Comparison of ENCODE assay signal across 9 cellular contexts in genomic region chr22:23752090-23752691, GRCh38. TPM values are rescaled to one million over a fixed set of nuclear protein-coding genes. Genes with fewer than 3 reads are reported as not detected.
A peak's percentile ranks its signal among the peaks of the same experiment; 100 is the strongest.
DNase-seq lines count a peak whose midpoint lies in the region; ATAC-seq, FAIRE-seq and TF ChIP-seq lines count a peak whose summit lies in the region.
"Had no signal": no experiment of that assay in that cellular context is flagged by ENCODE, and none has a peak within 500 bp of the region (broad histone marks: within the 10 kb centered on the region; RNA-seq: fewer than 3 reads in every experiment).

No MANE protein-coding gene starts in this region.

- FAIRE-seq in H1 (lab: Jason Lieb, UNC): no peak

- WGBS in H1 (ENCODE audit: extremely low coverage in 1 of 2, insufficient coverage in 1 of 2, insufficient read length in 1 of 2, insufficient replicate concordance in 2 of 2, low coverage in 1 of 2, low lambda C conversion rate in 2 of 2, missing lambda C conversion rate in 1 of 2), 2 experiments: 91% methylated on average over 9 of the region's 9 CpGs; no CpG with 5 or more reads in 1 of the 2 experiments

- no peak overlapping the region for H2AK5ac ChIP-seq in H1 (ENCODE audit: low read depth, low read length)

- no peak overlapping the region for H3K56ac ChIP-seq in H1 (replicated peaks; ENCODE audit: insufficient read length, low read depth, low read length)

- H3K18ac ChIP-seq in H1 (ENCODE audit: extremely low read depth, low read length): no peak overlapping the region

- CTCF ChIA-PET in activated naive CD4-positive, alpha-beta T cell treated with anti-CD3 and anti-CD28 coated beads for 36 hours (lab: Charles Lee): no interaction called here
- CTCF ChIA-PET in H1 (lab: Charles Lee; ENCODE audit: partially characterized antibody): interaction anchor here (1.3 to 2.2 kb wide), 2 partner anchors 15 to 17 kb away, joined by 5 to 6 read pairs; partner anchors contain the start of gene CHCHD10

- no peaks in the 10 kb centered on the region for H3K9me2 ChIP-seq in MM.1S (replicated peaks; ENCODE audit: insufficient read depth, low read length)

- H4K8ac ChIP-seq in H1 (ENCODE audit: extremely low read depth, insufficient read depth, low read length): no peak overlapping the region

- H2AFZ ChIP-seq in MM.1S (ENCODE audit: low read length) (no peak overlapping the region), H1 (ENCODE audit: low read length) (no peak overlapping the region)

- H3K9me3 Mint-ChIP-seq in activated naive CD4-positive, alpha-beta T cell treated with anti-CD3 and anti-CD28 coated beads for 36 hours: no peaks in the 10 kb centered on the region
- H3K9me3 Mint-ChIP-seq in stimulated activated naive CD8-positive, alpha-beta T cell treated with anti-CD3 and anti-CD28 coated beads, Interleukin-15, amount 100 ng/mL, for 72 hours: no peaks in the 10 kb centered on the region

- TF ChIP-seq CTCF in MM.1S (IDR thresholded peaks at IDR 0.05; ENCODE audit: low read length): no peak
- no peak for TF ChIP-seq CTCF in H1 (IDR thresholded peaks at IDR 0.05; ENCODE audit: control extremely low read depth in 1 of 3, insufficient read depth in 1 of 3, low read depth in 1 of 3, low read length in 3 of 3)

- no peak for ATAC-seq in stimulated activated naive CD8-positive, alpha-beta T cell treated with anti-CD3 and anti-CD28 coated beads, Interleukin-15, amount 100 ng/mL, for 72 hours
- ATAC-seq in HG02885 (IDR thresholded peaks at IDR 0.05; ENCODE audit: poor library complexity, unreplicated experiment) (no peak), GM19397 (IDR thresholded peaks at IDR 0.05; ENCODE audit: unreplicated experiment) (no peak)

- TF ChIP-seq POLR2A in H1 (IDR thresholded peaks at IDR 0.05; ENCODE audit: control extremely low read depth in 1 of 2, low read depth in 2 of 2, low read length in 2 of 2): no peak

- H4K91ac ChIP-seq in H1 (replicated peaks; ENCODE audit: insufficient read length, low read length): peak overlapping the region; percentile 46

- peaks cover 11% of the 10 kb centered on the region for H3K4me1 Mint-ChIP-seq in activated naive CD4-positive, alpha-beta T cell treated with anti-CD3 and anti-CD28 coated beads for 36 hours (ENCODE audit: low read depth)
- H3K4me1 Mint-ChIP-seq in stimulated activated naive CD8-positive, alpha-beta T cell treated with anti-CD3 and anti-CD28 coated beads, Interleukin-15, amount 100 ng/mL, for 72 hours: peaks cover 32% of the 10 kb centered on the region

- no peaks in the 10 kb centered on the region for H3K79me1 ChIP-seq in H1 (ENCODE audit: low read depth, low read length)

- H3K27ac Mint-ChIP-seq in activated naive CD4-positive, alpha-beta T cell treated with anti-CD3 and anti-CD28 coated beads for 36 hours: no peak overlapping the region
- H3K27ac Mint-ChIP-seq in stimulated activated naive CD8-positive, alpha-beta T cell treated with anti-CD3 and anti-CD28 coated beads, Interleukin-15, amount 100 ng/mL, for 72 hours: peak overlapping the region in 1 of 2 donors; percentile 93

- H3K27me3 ChIP-seq in MM.1S (replicated peaks; ENCODE audit: insufficient read depth, low read length): no peaks in the 10 kb centered on the region
- no peaks in the 10 kb centered on the region for H3K27me3 ChIP-seq in H1 (replicated peaks in 1 of 4; ENCODE audit: control insufficient read depth in 3 of 4, extremely low read depth in 1 of 4, insufficient read depth in 3 of 4, low read length in 3 of 4)

- H2BK15ac ChIP-seq in H1 (ENCODE audit: low read length): no peak overlapping the region

- POLR2A ChIA-PET in H1 (lab: Charles Lee; ENCODE audit: partially characterized antibody): interaction anchor here (1.2 to 2.3 kb wide), 3 partner anchors 11 to 105 kb away, joined by 3 to 8 read pairs (median 3); partner anchors contain the start of genes CHCHD10 and SLC2A11

- peak overlapping the region; percentile 79 for H3K4me3 ChIP-seq in MM.1S (ENCODE audit: low read length)
- H3K4me3 ChIP-seq in H1 (ENCODE audit: extremely low read depth in 1 of 4, insufficient read depth in 2 of 4, low read depth in 3 of 4, low read length in 4 of 4): peak overlapping the region in 2 of 4 experiments; percentile 56 to 75; a peak in 3 of 8 replicates

- TF ChIP-seq EP300 in H1 (IDR thresholded peaks at IDR 0.05; ENCODE audit: borderline replicate concordance in 1 of 2, low read depth in 2 of 2, low read length in 2 of 2): no peak

- H3K27ac ChIP-seq in MM.1S (ENCODE audit: low read length) (no peak overlapping the region), H1 (ENCODE audit: low read depth, low read length) (no peak overlapping the region)

- peak overlapping the region; percentile 71; the same call in 1 of the 2 replicates for H3K4me2 ChIP-seq in MM.1S (ENCODE audit: low read depth, low read length)
- peak overlapping the region; percentile 74; a peak in 3 of 4 replicates for H3K4me2 ChIP-seq in H1 (ENCODE audit: insufficient read depth in 1 of 2, low read depth in 2 of 2, low read length in 2 of 2)

- no peaks in the 10 kb centered on the region for H3K36me3 Mint-ChIP-seq in activated naive CD4-positive, alpha-beta T cell treated with anti-CD3 and anti-CD28 coated beads for 36 hours (ENCODE audit: low read depth)

- H3K36me3 ChIP-seq in MM.1S (replicated peaks; ENCODE audit: insufficient read depth, low read length) (no peaks in the 10 kb centered on the region), H1 (ENCODE audit: control insufficient read depth in 2 of 4, insufficient read depth in 4 of 4, low read length in 3 of 4) (no peaks in the 10 kb centered on the region)

- H2BK12ac ChIP-seq in H1 (ENCODE audit: low read depth, low read length): peak overlapping the region; percentile 68; the same call in 1 of the 2 replicates

- peak overlapping the region; percentile 60 for H3K4me3 Mint-ChIP-seq in activated naive CD4-positive, alpha-beta T cell treated with anti-CD3 and anti-CD28 coated beads for 36 hours
- peak overlapping the region; percentile 65 to 96 for H3K4me3 Mint-ChIP-seq in stimulated activated naive CD8-positive, alpha-beta T cell treated with anti-CD3 and anti-CD28 coated beads, Interleukin-15, amount 100 ng/mL, for 72 hours

- peaks cover 3% of the 10 kb centered on the region; the same call in 1 of the 2 replicates for H3F3A ChIP-seq in MM.1S (ENCODE audit: insufficient read depth, low read length)

- no peak overlapping the region for H2BK120ac ChIP-seq in H1 (replicated peaks; ENCODE audit: low read depth, low read length)

- no peak for DNase-seq in activated naive CD4-positive, alpha-beta T cell treated with anti-CD3 and anti-CD28 coated beads for 36 hours
- no peak for DNase-seq in activated naive CD4-positive, alpha-beta T cell treated with Interleukin-2 at 50 U/mL for 16 hours
- no peak for DNase-seq in MM.1S
- DNase-seq in H1 (ENCODE audit: low read depth in 1 of 2, low spot score in 2 of 2): no peak
- DNase-seq in stimulated activated naive CD8-positive, alpha-beta T cell treated with anti-CD3 and anti-CD28 coated beads, Interleukin-15, amount 100 ng/mL, for 72 hours: no peak
- DNase-seq in NCI-H2196 (lab: John Stamatoyannopoulos, UW; ENCODE audit: unreplicated experiment): no peak
- DNase-seq: T1000 had no signal

- H3K4ac ChIP-seq in H1 (replicated peaks; ENCODE audit: insufficient read length, low read depth, low read length): peak overlapping the region; percentile 97

- H2BK20ac ChIP-seq in H1 (ENCODE audit: low read length): no peak overlapping the region

- peaks cover 13% of the 10 kb centered on the region; the same call in 1 of the 2 replicates for H3K23me2 ChIP-seq in H1 (ENCODE audit: low read depth, low read length)

- H3K14ac ChIP-seq in H1 (ENCODE audit: insufficient read length): no peak overlapping the region

- H3K9me3 ChIP-seq in MM.1S (replicated peaks; ENCODE audit: insufficient read depth, low read length): no peaks in the 10 kb centered on the region
- no peaks in the 10 kb centered on the region for H3K9me3 ChIP-seq in H1 (ENCODE audit: insufficient read depth in 2 of 2, low read depth in 1 of 2, low read length in 1 of 2)

- H2BK5ac ChIP-seq in H1 (ENCODE audit: low read depth, low read length): no peak overlapping the region

- peaks cover 5% of the 10 kb centered on the region; the same call in 1 of the 2 replicates for H3K4me1 ChIP-seq in MM.1S (ENCODE audit: low read length)
- peaks cover 0 to 6% (median 2%) of the 10 kb centered on the region in 4 experiments; a peak in 4 of 7 replicates for H3K4me1 ChIP-seq in H1 (replicated peaks in 1 of 4; ENCODE audit: control insufficient read depth in 3 of 4, insufficient read depth in 4 of 4, low read length in 3 of 4)

- H4K20me1 ChIP-seq in MM.1S (ENCODE audit: insufficient read depth, low read length) (no peaks in the 10 kb centered on the region), H1 (replicated peaks in 1 of 2; ENCODE audit: control insufficient read depth in 1 of 2, insufficient read depth in 2 of 2, low read length in 2 of 2) (no peaks in the 10 kb centered on the region)

- H3K79me2 ChIP-seq in MM.1S (ENCODE audit: low read length) (no peaks in the 10 kb centered on the region), H1 (ENCODE audit: control insufficient read depth in 1 of 2, insufficient read depth in 2 of 2, low read length in 2 of 2) (no peaks in the 10 kb centered on the region)

- no peak for TF ChIP-seq RAD21 in H1 (IDR thresholded peaks at IDR 0.05 in 1 of 2, conservative IDR thresholded peaks at IDR 0.05 in 1 of 2; ENCODE audit: low read depth in 2 of 2, low read length in 2 of 2)

- H3K23ac ChIP-seq in H1 (ENCODE audit: insufficient read length): no peak overlapping the region

- no peaks in the 10 kb centered on the region for H3K27me3 Mint-ChIP-seq in activated naive CD4-positive, alpha-beta T cell treated with anti-CD3 and anti-CD28 coated beads for 36 hours (ENCODE audit: low read depth)
- no peaks in the 10 kb centered on the region for H3K27me3 Mint-ChIP-seq in stimulated activated naive CD8-positive, alpha-beta T cell treated with anti-CD3 and anti-CD28 coated beads, Interleukin-15, amount 100 ng/mL, for 72 hours

- intact Hi-C loops in activated naive CD4-positive, alpha-beta T cell treated with anti-CD3 and anti-CD28 coated beads for 36 hours (cut with micrococcal nuclease): loop anchor here (2.0 kb wide), 1 partner anchor 15 kb away; the partner anchor contains the start of gene CHCHD10

- no peak overlapping the region for H4K5ac ChIP-seq in H1 (ENCODE audit: insufficient read length, low read depth, low read length)

- no peak overlapping the region for H3K9ac ChIP-seq in MM.1S (ENCODE audit: low read length)
- H3K9ac ChIP-seq in H1 (replicated peaks in 1 of 4; ENCODE audit: extremely low read depth in 1 of 4, low read depth in 3 of 4, low read length in 3 of 4): no peak overlapping the region

RNA-seq across cellular contexts. Expression of gene ZNF70, which starts 1.3 kb away (rescaled TPM):
- under 1 TPM; 0.79 to 0.93 TPM for total RNA-seq in activated naive CD4-positive, alpha-beta T cell treated with anti-CD3 and anti-CD28 coated beads for 36 hours
- total RNA-seq in H1 (2021; fragmentation: NEBNext Ultra II Directional; extraction: Animal tissue kit (Norgen Biotek cat#: 25700)): 2.6 and 3.2 TPM in 2 replicates
- 1.1 and 1.2 TPM in 2 replicates for polyA plus RNA-seq in H1 (2011; rRNA removed)
- 0.89 TPM for polyA plus RNA-seq in H1 (2011; cell fraction: cytosol; rRNA removed)
- 2.0 TPM for polyA plus RNA-seq in H1 (2011; cell fraction: nucleus; rRNA removed)
- polyA plus RNA-seq in H1 (2012, experiment 1 of 2): 1.2 to 1.7 TPM (median 1.3 TPM) in 4 replicates
- polyA plus RNA-seq in H1 (2012, experiment 2 of 2): 1.00 TPM
- polyA plus RNA-seq in H1 (2013, experiment 1 of 2): 1.6 TPM
- 1.5 TPM for polyA plus RNA-seq in H1 (2013, experiment 2 of 2)
- 2.6 and 2.7 TPM in 2 replicates for polyA minus RNA-seq in H1 (2011; rRNA and poly(A)+ RNA removed)
- 1.5 TPM for polyA minus RNA-seq in H1 (2011; cell fraction: cytosol; rRNA and poly(A)+ RNA removed)
- polyA minus RNA-seq in H1 (2011; cell fraction: nucleus; rRNA and poly(A)+ RNA removed): 2.0 TPM

RNA-seq across cellular contexts. Expression of gene VPREB3, which starts 2.0 kb away (rescaled TPM):
- not detected for total RNA-seq in activated naive CD4-positive, alpha-beta T cell treated with anti-CD3 and anti-CD28 coated beads for 36 hours
- 0.52 and 0.77 TPM in 2 replicates for total RNA-seq in H1 (2021; fragmentation: NEBNext Ultra II Directional; extraction: Animal tissue kit (Norgen Biotek cat#: 25700))
- polyA plus RNA-seq in H1 (2011; rRNA removed): 4.0 and 4.6 TPM in 2 replicates
- polyA plus RNA-seq in H1 (2011; cell fraction: cytosol; rRNA removed): 1.8 TPM
- 1.6 TPM for polyA plus RNA-seq in H1 (2011; cell fraction: nucleus; rRNA removed)
- 0.51 to 1.8 TPM (median 0.82 TPM) in 3 of 4 replicates, not detected in the other for polyA plus RNA-seq in H1 (2012, experiment 1 of 2)
- 1.7 TPM for polyA plus RNA-seq in H1 (2012, experiment 2 of 2)
- polyA plus RNA-seq in H1 (2013, experiment 1 of 2): 0.99 TPM
- 1.3 TPM for polyA plus RNA-seq in H1 (2013, experiment 2 of 2)
- 0.98 and 1.1 TPM in 2 replicates for polyA minus RNA-seq in H1 (2011; rRNA and poly(A)+ RNA removed)
- 2.9 TPM for polyA minus RNA-seq in H1 (2011; cell fraction: cytosol; rRNA and poly(A)+ RNA removed)
- polyA minus RNA-seq in H1 (2011; cell fraction: nucleus; rRNA and poly(A)+ RNA removed): 2.1 TPM

RNA-seq across cellular contexts. Expression of gene C22orf15, which starts 10.6 kb away (rescaled TPM):
- 1 to 10 TPM; 1.1 to 1.4 TPM for total RNA-seq in activated naive CD4-positive, alpha-beta T cell treated with anti-CD3 and anti-CD28 coated beads for 36 hours
- 2.3 and 4.9 TPM in 2 replicates for total RNA-seq in H1 (2021; fragmentation: NEBNext Ultra II Directional; extraction: Animal tissue kit (Norgen Biotek cat#: 25700))
- polyA plus RNA-seq in H1 (2011; rRNA removed): 4.2 and 6.9 TPM in 2 replicates
- 7.1 TPM for polyA plus RNA-seq in H1 (2011; cell fraction: cytosol; rRNA removed)
- 19.9 TPM for polyA plus RNA-seq in H1 (2011; cell fraction: nucleus; rRNA removed)
- 3.1 to 5.6 TPM (median 4.3 TPM) in 4 replicates for polyA plus RNA-seq in H1 (2012, experiment 1 of 2)
- 4.1 TPM for polyA plus RNA-seq in H1 (2012, experiment 2 of 2)
- polyA plus RNA-seq in H1 (2013, experiment 1 of 2): 2.6 TPM
- polyA plus RNA-seq in H1 (2013, experiment 2 of 2): 3.1 TPM
- polyA minus RNA-seq in H1 (2011; rRNA and poly(A)+ RNA removed): 1.3 and 2.0 TPM in 2 replicates
- not detected for polyA minus RNA-seq in H1 (2011; cell fraction: cytosol; rRNA and poly(A)+ RNA removed)
- 2.2 TPM for polyA minus RNA-seq in H1 (2011; cell fraction: nucleus; rRNA and poly(A)+ RNA removed)

RNA-seq across cellular contexts. Expression of gene CHCHD10, which starts 15.6 kb away (rescaled TPM):
- 100 to 1,000 TPM; 190 to 191 TPM for total RNA-seq in activated naive CD4-positive, alpha-beta T cell treated with anti-CD3 and anti-CD28 coated beads for 36 hours
- 94.5 and 104 TPM in 2 replicates for total RNA-seq in H1 (2021; fragmentation: NEBNext Ultra II Directional; extraction: Animal tissue kit (Norgen Biotek cat#: 25700))
- 58.3 and 109 TPM in 2 replicates for polyA plus RNA-seq in H1 (2011; rRNA removed)
- polyA plus RNA-seq in H1 (2011; cell fraction: cytosol; rRNA removed): 40.4 TPM
- 99.4 TPM for polyA plus RNA-seq in H1 (2011; cell fraction: nucleus; rRNA removed)
- polyA plus RNA-seq in H1 (2012, experiment 1 of 2): 92.7 to 174 TPM (median 154 TPM) in 4 replicates
- 107 TPM for polyA plus RNA-seq in H1 (2012, experiment 2 of 2)
- polyA plus RNA-seq in H1 (2013, experiment 1 of 2): 237 TPM
- 229 TPM for polyA plus RNA-seq in H1 (2013, experiment 2 of 2)
- polyA minus RNA-seq in H1 (2011; rRNA and poly(A)+ RNA removed): 30.5 and 40.0 TPM in 2 replicates
- polyA minus RNA-seq in H1 (2011; cell fraction: cytosol; rRNA and poly(A)+ RNA removed): 61.1 TPM
- 35.8 TPM for polyA minus RNA-seq in H1 (2011; cell fraction: nucleus; rRNA and poly(A)+ RNA removed)

RNA-seq across cellular contexts. Expression of gene MMP11, which starts 20.5 kb away (rescaled TPM):
- under 1 TPM; 0.43 to 0.47 TPM for total RNA-seq in activated naive CD4-positive, alpha-beta T cell treated with anti-CD3 and anti-CD28 coated beads for 36 hours
- total RNA-seq in H1 (2021; fragmentation: NEBNext Ultra II Directional; extraction: Animal tissue kit (Norgen Biotek cat#: 25700)): 9.6 and 10.2 TPM in 2 replicates
- polyA plus RNA-seq in H1 (2011; rRNA removed): 18.3 and 29.7 TPM in 2 replicates
- 18.5 TPM for polyA plus RNA-seq in H1 (2011; cell fraction: cytosol; rRNA removed)
- 34.3 TPM for polyA plus RNA-seq in H1 (2011; cell fraction: nucleus; rRNA removed)
- polyA plus RNA-seq in H1 (2012, experiment 1 of 2): 5.6 to 13.4 TPM (median 10.3 TPM) in 4 replicates
- 9.7 TPM for polyA plus RNA-seq in H1 (2012, experiment 2 of 2)
- polyA plus RNA-seq in H1 (2013, experiment 1 of 2): 7.1 TPM
- polyA plus RNA-seq in H1 (2013, experiment 2 of 2): 7.1 TPM
- polyA minus RNA-seq in H1 (2011; rRNA and poly(A)+ RNA removed): 11.1 and 12.8 TPM in 2 replicates
- polyA minus RNA-seq in H1 (2011; cell fraction: cytosol; rRNA and poly(A)+ RNA removed): 6.0 TPM
- 9.4 TPM for polyA minus RNA-seq in H1 (2011; cell fraction: nucleus; rRNA and poly(A)+ RNA removed)
